Comparison of ENCODE assay signal across 25 cellular contexts in the genomic region with DNA sequence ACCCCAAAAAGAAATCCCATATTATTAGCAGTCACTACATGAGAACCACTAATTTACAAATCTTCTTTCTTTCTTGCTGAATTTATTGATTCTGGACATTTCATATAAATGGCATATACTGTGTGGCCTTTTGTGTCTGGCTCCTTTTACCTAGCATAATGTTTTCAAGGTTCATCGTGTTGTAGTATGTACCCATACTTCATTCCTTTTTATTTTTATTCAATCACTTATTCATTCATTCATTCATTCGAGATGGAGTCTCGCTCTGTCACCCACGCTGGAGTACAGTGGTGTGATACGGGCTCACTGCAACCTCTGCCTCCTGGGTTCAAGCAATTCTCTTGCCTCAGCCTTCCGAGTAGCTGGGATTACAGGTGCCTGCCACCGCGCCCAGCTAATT. TPM values are rescaled to one million over a fixed set of nuclear protein-coding genes. Genes with fewer than 3 reads are reported as not detected.
DNase-seq lines count a peak whose midpoint lies in the region; ATAC-seq, FAIRE-seq and TF ChIP-seq lines count a peak whose summit lies in the region.
"Had no signal": no experiment of that assay in that cellular context is flagged by ENCODE, and none has a peak within 500 bp of the region (broad histone marks: within the 10 kb centered on the region; RNA-seq: fewer than 3 reads in every experiment).

No MANE protein-coding gene starts in this region.

- H3K79me2 ChIP-seq in K562 (ENCODE audit: control insufficient read depth, insufficient read depth, low read length): peaks cover 85% of the 10 kb centered on the region

- ATAC-seq in natural killer cell (no peak), K562 (no peak), left cardiac atrium (no peak)
- no peak for ATAC-seq in natural killer cell treated with Interleukin-12 subunit alpha and Interleukin-12 subunit beta and Interleukin-15 and Interleukin-18, amount 100 ng/mL, for 72 hours
- ATAC-seq in effector memory CD8-positive, alpha-beta T cell (replicated peaks): no peak
- ATAC-seq: A549; CD8-positive, alpha-beta T cell had no signal

- H3K27me3 ChIP-seq in K562 (ENCODE audit: control insufficient read depth in 2 of 2, insufficient read depth in 2 of 2, low read length in 2 of 2) (no peaks in the 10 kb centered on the region), H7 (ENCODE audit: control insufficient read depth, insufficient read depth, low read length) (no peaks in the 10 kb centered on the region)
- H3K27me3 ChIP-seq: BE2C, BLaER1 had no signal

- no TSS peak for BruUV-seq in K562 (replicated peaks; lab: Mats Ljungman, UMichigan)

- in situ Hi-C loops in K562 (cut with MboI): no loop called here

- no peaks in the 10 kb centered on the region for H3K9me3 ChIP-seq in K562 (replicated peaks; ENCODE audit: control insufficient read depth, insufficient read depth, low read depth, low read length)
- H3K9me3 ChIP-seq: A549, BE2C, BLaER1, Caco-2 had no signal

- POLR2A ChIA-PET in K562 (lab: Yijun Ruan, JAX): interaction anchor here (0.6 to 0.7 kb wide), 2 partner anchors 9 to 21 kb away, joined by 3 read pairs; no protein-coding TSS in a partner anchor

- H4K20me1 ChIP-seq in K562 (replicated peaks; ENCODE audit: control insufficient read depth, insufficient read depth, low read length): no peaks in the 10 kb centered on the region

- peaks cover 12% of the 10 kb centered on the region; the same call in 1 of the 3 replicates for H3K36me3 ChIP-seq in K562 (ENCODE audit: control insufficient read depth, insufficient read depth, low read length)
- no peaks in the 10 kb centered on the region for H3K36me3 ChIP-seq in H7 (replicated peaks; ENCODE audit: control insufficient read depth, insufficient read depth, low read length)
- H3K36me3 ChIP-seq: BE2C, BLaER1 had no signal

- H3K4me1 Mint-ChIP-seq in natural killer cell: peaks cover 60 to 69% of the 10 kb centered on the region in 2 donors
- peaks cover 39 to 45% of the 10 kb centered on the region in 2 donors for H3K4me1 Mint-ChIP-seq in natural killer cell treated with Interleukin-12 subunit alpha and Interleukin-12 subunit beta and Interleukin-15 and Interleukin-18, amount 100 ng/mL, for 72 hours (ENCODE audit: low read depth in 2 of 2)
- H3K4me1 Mint-ChIP-seq in effector memory CD8-positive, alpha-beta T cell (ENCODE audit: low read depth in 2 of 2): peaks cover 24 to 57% of the 10 kb centered on the region in 2 donors

- no peak overlapping the region for H3K4me3 Mint-ChIP-seq in natural killer cell
- no peak overlapping the region for H3K4me3 Mint-ChIP-seq in natural killer cell treated with Interleukin-12 subunit alpha and Interleukin-12 subunit beta and Interleukin-15 and Interleukin-18, amount 100 ng/mL, for 72 hours
- no peak overlapping the region for H3K4me3 Mint-ChIP-seq in effector memory CD8-positive, alpha-beta T cell
- H3K4me3 Mint-ChIP-seq: CD4-positive, alpha-beta T cell; CD8-positive, alpha-beta T cell had no signal

- no peak overlapping the region for H2AFZ ChIP-seq in K562 (ENCODE audit: low read depth, low read length)

- no peak overlapping the region for H3K4me2 ChIP-seq in K562 (ENCODE audit: insufficient read depth, low read length)
- H3K4me2 ChIP-seq: A549 had no signal

- DNase-seq in natural killer cell: no peak
- no peak for DNase-seq in natural killer cell treated with Interleukin-12 subunit alpha and Interleukin-12 subunit beta and Interleukin-15 and Interleukin-18, amount 100 ng/mL, for 72 hours (ENCODE audit: low spot score)
- DNase-seq in K562 (ENCODE audit: extremely low read depth in 1 of 4, low spot score in 3 of 4): no peak
- DNase-seq in effector memory CD8-positive, alpha-beta T cell: no peak
- DNase-seq in ureter (ENCODE audit: low spot score): no peak
- DNase-seq in left cardiac atrium: no peak
- DNase-seq in H7: no peak
- DNase-seq: BE2C; C1 segment of cervical spinal cord; Caco-2; Calu3; CD4-positive, alpha-beta T cell; CD8-positive, alpha-beta T cell; DMS 273 treated with DMSO at 0.1 percent for 48 hours; DMS153; DMS53; DMS79; DND-41; EL; GDM1 had no signal

- no peaks in the 10 kb centered on the region for H3K9me1 ChIP-seq in K562 (ENCODE audit: control insufficient read depth, insufficient read depth, low read length)

- WGBS in K562 (ENCODE audit: insufficient coverage, low coverage, missing lambda C conversion rate): 91% methylated on average over 8 of the region's 8 CpGs

- no peaks in the 10 kb centered on the region; a peak in 1 of 5 replicates for H3K4me1 ChIP-seq in K562 (replicated peaks in 1 of 2; ENCODE audit: control insufficient read depth in 2 of 2, insufficient read depth in 2 of 2, low read length in 2 of 2)
- H3K4me1 ChIP-seq: A549, BE2C, Caco-2 had no signal

- TF ChIP-seq RAD21 in K562 (CRISPR knock-in tag; conservative IDR thresholded peaks at IDR 0.05 in 1 of 2, IDR thresholded peaks at IDR 0.05 in 1 of 2): no peak

- no peaks in the 10 kb centered on the region for H3K9me3 Mint-ChIP-seq in natural killer cell
- no peaks in the 10 kb centered on the region for H3K9me3 Mint-ChIP-seq in natural killer cell treated with Interleukin-12 subunit alpha and Interleukin-12 subunit beta and Interleukin-15 and Interleukin-18, amount 100 ng/mL, for 72 hours
- H3K9me3 Mint-ChIP-seq in effector memory CD8-positive, alpha-beta T cell: no peaks in the 10 kb centered on the region
- H3K9me3 Mint-ChIP-seq: CD4-positive, alpha-beta T cell; CD8-positive, alpha-beta T cell had no signal

- FAIRE-seq in K562 (lab: Jason Lieb, UNC): no peak
- FAIRE-seq: A549, GM12891, GM19239 had no signal

- no peak for TF ChIP-seq EP300 in K562 (IDR thresholded peaks at IDR 0.05; ENCODE audit: low read length)

- no peak for TF ChIP-seq POLR2A in K562 (conservative IDR thresholded peaks at IDR 0.05)

- CTCF ChIA-PET in K562 (lab: Yijun Ruan, JAX; ENCODE audit: low intra/inter-chr PET ratio): no interaction called here

- no peak for TF ChIP-seq CTCF in natural killer cell (IDR thresholded peaks at IDR 0.05)
- no peak for TF ChIP-seq CTCF in K562 (IDR thresholded peaks at IDR 0.05 in 2 of 3, conservative IDR thresholded peaks at IDR 0.05 in 1 of 3; ENCODE audit: insufficient read depth in 2 of 3, low read depth in 1 of 3, low read length in 3 of 3)

- H3K4me3 ChIP-seq in K562 (no peak overlapping the region), H7 (ENCODE audit: insufficient read depth, low read depth, low read length) (no peak overlapping the region)
- H3K4me3 ChIP-seq: A549, BLaER1 had no signal

- H3K36me3 Mint-ChIP-seq in natural killer cell: no peaks in the 10 kb centered on the region
- no peaks in the 10 kb centered on the region for H3K36me3 Mint-ChIP-seq in natural killer cell treated with Interleukin-12 subunit alpha and Interleukin-12 subunit beta and Interleukin-15 and Interleukin-18, amount 100 ng/mL, for 72 hours
- peaks cover 15% of the 10 kb centered on the region for H3K36me3 Mint-ChIP-seq in effector memory CD8-positive, alpha-beta T cell (ENCODE audit: insufficient read depth)

- H3K27ac Mint-ChIP-seq in natural killer cell: peak overlapping the region; percentile 14 to 50
- H3K27ac Mint-ChIP-seq in natural killer cell treated with Interleukin-12 subunit alpha and Interleukin-12 subunit beta and Interleukin-15 and Interleukin-18, amount 100 ng/mL, for 72 hours: no peak overlapping the region
- H3K27ac Mint-ChIP-seq in effector memory CD8-positive, alpha-beta T cell: peak overlapping the region; percentile 63 to 65
- H3K27ac Mint-ChIP-seq: CD4-positive, alpha-beta T cell had no signal

- H3K27me3 Mint-ChIP-seq in natural killer cell (ENCODE audit: low read depth in 2 of 2): no peaks in the 10 kb centered on the region
- H3K27me3 Mint-ChIP-seq in natural killer cell treated with Interleukin-12 subunit alpha and Interleukin-12 subunit beta and Interleukin-15 and Interleukin-18, amount 100 ng/mL, for 72 hours: no peaks in the 10 kb centered on the region
- no peaks in the 10 kb centered on the region for H3K27me3 Mint-ChIP-seq in effector memory CD8-positive, alpha-beta T cell
- H3K27me3 Mint-ChIP-seq: CD4-positive, alpha-beta T cell had no signal

- intact Hi-C loops in natural killer cell (cut with micrococcal nuclease) (no loop called here), K562 (cut with micrococcal nuclease) (no loop called here), left cardiac atrium (cut with DNase I) (no loop called here)

- no peak overlapping the region for H3K9ac ChIP-seq in K562 (ENCODE audit: insufficient read depth in 1 of 2, low read depth in 2 of 2, low read length in 2 of 2)
- H3K9ac ChIP-seq: BLaER1 had no signal

- H3K27ac ChIP-seq in K562 (ENCODE audit: extremely low read depth, low read depth, low read length): no peak overlapping the region
- H3K27ac ChIP-seq: 22Rv1, A549, BLaER1 had no signal

RNA-seq across cellular contexts. Expression of gene VPS26A, which starts 21.9 kb away (rescaled TPM):
- total RNA-seq in natural killer cell: 10 to 100 TPM; 62.6 to 86.4 (median 86.2) TPM
- 10 to 100 TPM; 38.8 to 54.8 TPM for total RNA-seq in natural killer cell treated with Interleukin-12 subunit alpha and Interleukin-12 subunit beta and Interleukin-15 and Interleukin-18, amount 100 ng/mL, for 72 hours
- total RNA-seq in K562 (2011; cell fraction: chromatin; rRNA removed; ENCODE audit: low replicate concordance): 5.9 and 44.1 TPM in 2 replicates
- 3.3 and 5.4 TPM in 2 replicates for total RNA-seq in K562 (2011; cell fraction: nucleolus; rRNA removed)
- total RNA-seq in K562 (2011; cell fraction: nucleoplasm; rRNA removed): 12.9 and 27.5 TPM in 2 replicates
- total RNA-seq in K562 (2014; rRNA removed): 41.7 and 47.1 TPM in 2 replicates
- 61.6 and 78.9 TPM in 2 replicates for total RNA-seq in K562 (2014; rRNA removed; fragmentation: Illumina TruSeq; extraction: Trizol)
- 52.7 and 58.7 TPM in 2 replicates for total RNA-seq in K562 (2015; rRNA removed; fragmentation: Illumina TruSeq; extraction: Trizol)
- total RNA-seq in K562 (2021): 80.9 and 83.1 TPM in 2 replicates
- polyA plus RNA-seq in K562 (2011; rRNA removed): 36.9 and 64.0 TPM in 2 replicates
- polyA plus RNA-seq in K562 (2011; cell fraction: cytosol; rRNA removed): 4.7 and 13.5 TPM in 2 replicates
- polyA plus RNA-seq in K562 (2011; cell fraction: nucleus; rRNA removed): 4.1 and 7.3 TPM in 2 replicates
- polyA plus RNA-seq in K562 (2012): 70.0 and 81.1 TPM in 2 replicates
- 81.9 and 85.9 TPM in 2 replicates for polyA plus RNA-seq in K562 (2014; fragmentation: Illumina TruSeq; extraction: Trizol)
- polyA plus RNA-seq in K562 (2014; fragmentation: Nextera tagmentation; extraction: Ambion mirVana): 100 to 1,000 TPM; 117 to 137 TPM
- polyA plus RNA-seq in K562 (2014; rRNA removed): 63.2 and 69.3 TPM in 2 replicates
- 40.8 and 41.4 TPM in 2 replicates for polyA minus RNA-seq in K562 (2011; rRNA and poly(A)+ RNA removed)
- 18.8 and 21.5 TPM in 2 replicates for polyA minus RNA-seq in K562 (2011; cell fraction: cytosol; rRNA and poly(A)+ RNA removed)
- polyA minus RNA-seq in K562 (2011; cell fraction: nucleus; rRNA and poly(A)+ RNA removed): 2.8 and 6.4 TPM in 2 replicates
- 54.6 TPM for total RNA-seq in ureter
- 10 to 100 TPM; 33.2 to 35.7 TPM for total RNA-seq in left cardiac atrium
- total RNA-seq in H7 (2014; rRNA removed; shearing (Covaris generic)): 12.4 and 14.9 TPM in 2 replicates

RNA-seq across cellular contexts. Expression of gene SUPV3L1, which starts 34.2 kb away (rescaled TPM):
- total RNA-seq in natural killer cell: 100 to 1,000 TPM in 1 of 3 donors, 10 to 100 TPM in 2; 56.6 to 104 (median 67.1) TPM
- total RNA-seq in natural killer cell treated with Interleukin-12 subunit alpha and Interleukin-12 subunit beta and Interleukin-15 and Interleukin-18, amount 100 ng/mL, for 72 hours: 10 to 100 TPM; 41.1 to 60.8 TPM
- total RNA-seq in K562 (2011; cell fraction: chromatin; rRNA removed; ENCODE audit: low replicate concordance): 72.0 and 118 TPM in 2 replicates
- total RNA-seq in K562 (2011; cell fraction: nucleolus; rRNA removed): 52.4 and 53.4 TPM in 2 replicates
- 71.7 and 77.1 TPM in 2 replicates for total RNA-seq in K562 (2011; cell fraction: nucleoplasm; rRNA removed)
- total RNA-seq in K562 (2014; rRNA removed): 69.9 and 81.4 TPM in 2 replicates
- total RNA-seq in K562 (2014; rRNA removed; fragmentation: Illumina TruSeq; extraction: Trizol): 97.2 and 109 TPM in 2 replicates
- total RNA-seq in K562 (2015; rRNA removed; fragmentation: Illumina TruSeq; extraction: Trizol): 84.7 and 85.0 TPM in 2 replicates
- total RNA-seq in K562 (2021): 92.6 and 103 TPM in 2 replicates
- 83.3 and 94.8 TPM in 2 replicates for polyA plus RNA-seq in K562 (2011; rRNA removed)
- 51.6 and 77.5 TPM in 2 replicates for polyA plus RNA-seq in K562 (2011; cell fraction: cytosol; rRNA removed)
- 58.7 and 70.3 TPM in 2 replicates for polyA plus RNA-seq in K562 (2011; cell fraction: nucleus; rRNA removed)
- polyA plus RNA-seq in K562 (2012): 57.6 and 58.4 TPM in 2 replicates
- polyA plus RNA-seq in K562 (2014; fragmentation: Illumina TruSeq; extraction: Trizol): 116 and 156 TPM in 2 replicates
- 10 to 100 TPM; 45.2 to 66.1 TPM for polyA plus RNA-seq in K562 (2014; fragmentation: Nextera tagmentation; extraction: Ambion mirVana)
- polyA plus RNA-seq in K562 (2014; rRNA removed): 93.3 and 106 TPM in 2 replicates
- 241 and 312 TPM in 2 replicates for polyA minus RNA-seq in K562 (2011; rRNA and poly(A)+ RNA removed)
- 89.6 and 115 TPM in 2 replicates for polyA minus RNA-seq in K562 (2011; cell fraction: cytosol; rRNA and poly(A)+ RNA removed)
- polyA minus RNA-seq in K562 (2011; cell fraction: nucleus; rRNA and poly(A)+ RNA removed): 27.6 and 48.0 TPM in 2 replicates
- total RNA-seq in ureter: 33.5 TPM
- 10 to 100 TPM; 29.1 to 32.4 TPM for total RNA-seq in left cardiac atrium
- total RNA-seq in H7 (2014; rRNA removed; shearing (Covaris generic)): 38.7 and 45.1 TPM in 2 replicates

RNA-seq across cellular contexts. Expression of gene SRGN, which starts 58.0 kb away (rescaled TPM):
- total RNA-seq in natural killer cell: 100 to 1,000 TPM; 636 to 954 (median 778) TPM
- total RNA-seq in natural killer cell treated with Interleukin-12 subunit alpha and Interleukin-12 subunit beta and Interleukin-15 and Interleukin-18, amount 100 ng/mL, for 72 hours: 100 to 1,000 TPM; 268 to 486 TPM
- 88.1 and 137 TPM in 2 replicates for total RNA-seq in K562 (2011; cell fraction: chromatin; rRNA removed; ENCODE audit: low replicate concordance)
- 154 and 205 TPM in 2 replicates for total RNA-seq in K562 (2011; cell fraction: nucleolus; rRNA removed)
- 184 and 200 TPM in 2 replicates for total RNA-seq in K562 (2011; cell fraction: nucleoplasm; rRNA removed)
- 147 and 180 TPM in 2 replicates for total RNA-seq in K562 (2014; rRNA removed)
- 256 and 289 TPM in 2 replicates for total RNA-seq in K562 (2014; rRNA removed; fragmentation: Illumina TruSeq; extraction: Trizol)
- 149 and 165 TPM in 2 replicates for total RNA-seq in K562 (2015; rRNA removed; fragmentation: Illumina TruSeq; extraction: Trizol)
- total RNA-seq in K562 (2021): 173 and 193 TPM in 2 replicates
- polyA plus RNA-seq in K562 (2011; rRNA removed): 124 and 136 TPM in 2 replicates
- polyA plus RNA-seq in K562 (2011; cell fraction: cytosol; rRNA removed): 61.8 and 105 TPM in 2 replicates
- polyA plus RNA-seq in K562 (2011; cell fraction: nucleus; rRNA removed): 20.2 and 32.5 TPM in 2 replicates
- 208 and 216 TPM in 2 replicates for polyA plus RNA-seq in K562 (2012)
- 259 and 284 TPM in 2 replicates for polyA plus RNA-seq in K562 (2014; fragmentation: Illumina TruSeq; extraction: Trizol)
- polyA plus RNA-seq in K562 (2014; fragmentation: Nextera tagmentation; extraction: Ambion mirVana): 100 to 1,000 TPM; 275 to 304 TPM
- 169 and 189 TPM in 2 replicates for polyA plus RNA-seq in K562 (2014; rRNA removed)
- polyA minus RNA-seq in K562 (2011; rRNA and poly(A)+ RNA removed): 80.5 and 89.5 TPM in 2 replicates
- polyA minus RNA-seq in K562 (2011; cell fraction: cytosol; rRNA and poly(A)+ RNA removed): 42.2 and 44.1 TPM in 2 replicates
- 5.8 and 12.2 TPM in 2 replicates for polyA minus RNA-seq in K562 (2011; cell fraction: nucleus; rRNA and poly(A)+ RNA removed)
- 50.0 TPM for total RNA-seq in ureter
- total RNA-seq in left cardiac atrium: 100 to 1,000 TPM in 1 of 2 donors, 10 to 100 TPM in 1; 89.7 to 121 TPM
- not detected in 2 replicates for total RNA-seq in H7 (2014; rRNA removed; shearing (Covaris generic))
- total RNA-seq: Caco-2, Calu3 had no signal

Comparison
In these comparisons a context has a peak if more than half of its experiments do, and no peak if none do; other contexts are left out.
1. H3K27ac Mint-ChIP-seq: peak in natural killer cell (2 of 2) and effector memory CD8-positive, alpha-beta T cell (2 of 2); none in natural killer cell treated with Interleukin-12 subunit alpha and Interleukin-12 subunit beta and Interleukin-15 and Interleukin-18, amount 100 ng/mL, for 72 hours (0 of 2).
2. RNA of gene SRGN, which starts 58.0 kb away (total RNA-seq): 636 to 954 TPM in natural killer cell, 268 to 486 TPM in natural killer cell treated with Interleukin-12 subunit alpha and Interleukin-12 subunit beta and Interleukin-15 and Interleukin-18, amount 100 ng/mL, for 72 hours, 88.1 to 289 TPM in K562, 89.7 to 121 TPM in left cardiac atrium and 50.0 TPM in ureter (single experiment); not detected in H7; every median in the first group is over 10 times any median in the second.